20 cellular contexts compared by ENCODE assay signal in the genomic region with DNA sequence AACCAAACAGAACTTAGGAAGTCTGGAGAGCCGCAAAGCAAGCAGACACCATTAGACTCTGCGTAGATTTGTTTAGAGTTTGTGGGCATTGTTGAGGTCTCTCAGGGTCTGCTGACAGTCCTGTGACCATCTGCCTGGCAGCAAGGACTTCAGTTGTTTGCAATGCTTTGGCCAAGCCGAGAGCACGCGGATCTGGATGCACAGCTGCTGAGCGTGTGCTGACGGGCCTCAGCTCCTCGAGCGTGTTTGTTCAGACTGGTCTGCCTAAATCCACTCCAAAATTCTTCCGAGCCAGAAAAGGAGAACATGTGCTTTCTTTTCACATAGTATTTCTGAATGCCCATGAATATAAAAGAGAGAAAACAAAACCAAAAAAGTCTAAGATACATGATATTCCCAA.
A peak's percentile ranks its signal among the peaks of the same experiment; 100 is the strongest.
DNase-seq lines count a peak whose midpoint lies in the region; ATAC-seq and TF ChIP-seq lines count a peak whose summit lies in the region.
"Had no signal": no experiment of that assay in that cellular context is flagged by ENCODE, and none has a peak within 500 bp of the region (broad histone marks: within the 10 kb centered on the region; RNA-seq: fewer than 3 reads in every experiment).

No MANE protein-coding gene starts in this region.

- no peak overlapping the region for H3K4ac ChIP-seq in mesenchymal stem cell (ENCODE audit: low read depth in 1 of 2, low read length in 2 of 2)

- peaks cover 8% of the 10 kb centered on the region for H3K9me3 ChIP-seq in mesenchymal stem cell (ENCODE audit: control insufficient read depth, low read length)
- H3K9me3 ChIP-seq: Peyer's patch had no signal

- WGBS in mesenchymal stem cell, result 86% methylated on average over 9 of the region's 10 CpGs

- no peak overlapping the region for H3K14ac ChIP-seq in mesenchymal stem cell (ENCODE audit: low read length in 2 of 2)

- H2AFZ ChIP-seq in mesenchymal stem cell (ENCODE audit: low read depth, low read length), result no peak overlapping the region

- no peak overlapping the region for H4K8ac ChIP-seq in mesenchymal stem cell (ENCODE audit: low read length)

- H3K79me1 ChIP-seq in mesenchymal stem cell (replicated peaks; ENCODE audit: low read length, poor library complexity, severe bottlenecking), result no peaks in the 10 kb centered on the region

- intact Hi-C loops in Right ventricle myocardium inferior (cut with DNase I) (no loop called here), cardiac septum (cut with DNase I) (no loop called here)

- H3K36me3 ChIP-seq in mesenchymal stem cell (ENCODE audit: control insufficient read depth in 1 of 2, insufficient read depth in 2 of 2, low read depth in 1 of 2, low read length in 2 of 2), result no peaks in the 10 kb centered on the region
- H3K36me3 ChIP-seq: Peyer's patch, WERI-Rb-1 had no signal

- DNase-seq in Right ventricle myocardium inferior (ENCODE audit: missing footprints), result no peak
- no peak for DNase-seq in cardiac septum (ENCODE audit: low spot score)
- peak; percentile 27 for DNase-seq in NCI-H774 (lab: John Stamatoyannopoulos, UW)
- DNase-seq in mesenchymal stem cell, result no peak
- no peak for DNase-seq in retina
- no peak for DNase-seq in NOMO-1 treated with dmso at 0.1 percent for 144 hours (lab: John Stamatoyannopoulos, UW; ENCODE audit: unreplicated experiment)
- DNase-seq in GM10266 (ENCODE audit: extremely low spot score), result no peak
- no peak for DNase-seq in activated effector memory CD4-positive, alpha-beta T cell treated with Interleukin-2 at 50 U/mL for 16 hours
- DNase-seq: activated CD8-positive, alpha-beta memory T cell treated with anti-CD3 and anti-CD28 coated beads for 24 hours; CD4-positive, alpha-beta T cell; effector CD4-positive, alpha-beta T cell; EL; kidney; midbrain; NCI-H748 treated with DMSO at 0.1 percent for 48 hours; Peyer's patch; T-cell; WERI-Rb-1 had no signal

- H3K18ac ChIP-seq in mesenchymal stem cell (ENCODE audit: low read depth in 1 of 2, low read length in 2 of 2), result no peak overlapping the region

- no peak overlapping the region for H2AK5ac ChIP-seq in mesenchymal stem cell (ENCODE audit: low read length, severe bottlenecking)

- H2BK120ac ChIP-seq in mesenchymal stem cell (ENCODE audit: low read depth, low read length), result no peak overlapping the region

- no peak overlapping the region for H3K4me3 ChIP-seq in mesenchymal stem cell (ENCODE audit: insufficient read depth in 1 of 2, low read depth in 1 of 2, low read length in 2 of 2)
- H3K4me3 ChIP-seq: Peyer's patch, skin epidermis had no signal

- peak overlapping the region; percentile 44 for H3K9ac ChIP-seq in mesenchymal stem cell (ENCODE audit: low read length)

- no peak overlapping the region for H3K4me2 ChIP-seq in mesenchymal stem cell (ENCODE audit: low read length, poor library complexity, severe bottlenecking)

- no peaks in the 10 kb centered on the region for H3K4me1 ChIP-seq in mesenchymal stem cell (ENCODE audit: control insufficient read depth, insufficient read depth, low read depth, low read length)
- H3K4me1 ChIP-seq: Peyer's patch had no signal

- H3K27me3 ChIP-seq in mesenchymal stem cell (ENCODE audit: control insufficient read depth in 1 of 2, insufficient read depth in 1 of 2, low read length in 2 of 2), result no peaks in the 10 kb centered on the region
- H3K27me3 ChIP-seq: Peyer's patch had no signal

- no peak overlapping the region for H3K23ac ChIP-seq in mesenchymal stem cell (ENCODE audit: low read length in 2 of 2)

- no peak overlapping the region for H2BK12ac ChIP-seq in mesenchymal stem cell (ENCODE audit: low read length in 2 of 2)

- TF ChIP-seq CTCF in GM10266 (IDR thresholded peaks at IDR 0.05; ENCODE audit: control insufficient read depth, insufficient read depth, low read depth, missing control alignments), result no peak

- H3K27ac ChIP-seq in mesenchymal stem cell (ENCODE audit: low read length, poor library complexity, severe bottlenecking), result no peak overlapping the region
- H3K27ac ChIP-seq: WERI-Rb-1 had no signal

- H2BK15ac ChIP-seq in mesenchymal stem cell (ENCODE audit: low read depth, poor library complexity, severe bottlenecking), result no peak overlapping the region

- ATAC-seq in Right ventricle myocardium inferior, result peak; percentile 62
- ATAC-seq: activated T-helper 17 cell treated with anti-CD3 and anti-CD28 coated beads, Interleukin-2, amount 50 U/mL, for 72 hours; T-cell had no signal

- H4K91ac ChIP-seq in mesenchymal stem cell (ENCODE audit: low read length), result no peak overlapping the region

- no peak overlapping the region for H2BK5ac ChIP-seq in mesenchymal stem cell (ENCODE audit: low read depth, low read length, poor library complexity, severe bottlenecking)
